Comparison of ENCODE assay signal across 8 cellular contexts in the genomic region with DNA sequence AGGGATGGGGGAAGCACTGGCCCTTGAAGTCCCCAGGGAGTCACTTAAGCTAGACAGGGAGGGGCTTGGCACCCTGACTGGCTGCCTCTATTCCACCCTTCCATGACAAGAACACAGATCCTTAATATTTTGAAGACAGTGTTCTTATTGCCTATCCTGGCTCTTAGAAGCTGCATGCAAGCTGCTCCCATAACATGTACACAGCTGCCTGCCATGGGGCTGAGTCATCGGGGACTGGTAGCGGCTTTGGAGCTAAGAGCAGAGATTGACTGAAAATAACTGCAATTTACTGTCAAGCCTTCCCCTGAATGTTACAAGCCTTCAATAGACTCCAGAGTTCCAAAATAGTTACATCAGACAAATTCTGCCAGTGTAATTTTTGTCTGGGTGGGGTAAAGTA.
DNase-seq lines count a peak whose midpoint lies in the region; ATAC-seq and TF ChIP-seq lines count a peak whose summit lies in the region.
"Not testable (repeated sequence)": the region's sequence is repeated elsewhere in the genome, so short reads cannot be mapped to it uniquely, and the experiment has no call there.

No MANE protein-coding gene starts in this region.

- not testable (repeated sequence) for TF ChIP-seq CTCF in HFF-Myc (IDR thresholded peaks at IDR 0.05; ENCODE audit: low read depth, low read length, missing control alignments); RWPE2 (IDR thresholded peaks at IDR 0.05; ENCODE audit: poor library complexity, severe bottlenecking); fibroblast of mammary gland (conservative IDR thresholded peaks at IDR 0.05; ENCODE audit: control insufficient read depth, insufficient read depth, low read depth, low read length); hepatocyte (IDR thresholded peaks at IDR 0.05; ENCODE audit: poor library complexity); osteocyte (IDR thresholded peaks at IDR 0.05); vagina (IDR thresholded peaks at IDR 0.05)

- DNase-seq in AG20443 (ENCODE audit: low spot score): peak; percentile 66
- DNase-seq in HFF-Myc (ENCODE audit: extremely low read depth, low read depth): peak; percentile 3
- not testable (repeated sequence) for DNase-seq in RWPE2 (ENCODE audit: low spot score); osteocyte (ENCODE audit: extremely low spot score, unreplicated experiment); vagina (ENCODE audit: extremely low spot score in 2 of 2)
- peak; percentile 10 for DNase-seq in brain pericyte (ENCODE audit: low read depth, low spot score)
- DNase-seq in fibroblast of mammary gland (ENCODE audit: low read depth): peak; percentile 84
- DNase-seq in hepatocyte (ENCODE audit: low spot score): peak; percentile 34

- peaks cover 15% of the 10 kb centered on the region for H3K4me1 Mint-ChIP-seq in osteocyte (ENCODE audit: unreplicated experiment)

- H4K20me1 ChIP-seq in hepatocyte (ENCODE audit: insufficient read depth, poor library complexity, severe bottlenecking): not testable (repeated sequence)

- H3K9me3 ChIP-seq in RWPE2 (ENCODE audit: severe bottlenecking); hepatocyte (ENCODE audit: low read depth); vagina: not testable (repeated sequence)

- intact Hi-C loops in vagina (cut with DNase I): not testable (repeated sequence)

- not testable (repeated sequence) for H3K27me3 Mint-ChIP-seq in osteocyte (ENCODE audit: unreplicated experiment)

- H3K4me3 Mint-ChIP-seq in osteocyte (ENCODE audit: unreplicated experiment): not testable (repeated sequence)

- H2AFZ ChIP-seq in hepatocyte: not testable (repeated sequence)

- not testable (repeated sequence) for H3K79me2 ChIP-seq in hepatocyte

- H3K27ac ChIP-seq in RWPE2 (ENCODE audit: poor library complexity, severe bottlenecking); hepatocyte: not testable (repeated sequence)
- H3K27ac ChIP-seq in vagina: peak overlapping the region; percentile 32

- WGBS in hepatocyte (ENCODE audit: low lambda C conversion rate, missing lambda C conversion rate): 76% methylated on average over 2 of the region's 2 CpGs

- ATAC-seq in RWPE2 (ENCODE audit: low read depth): peak; percentile 84

- H3K4me2 ChIP-seq in hepatocyte: not testable (repeated sequence)

- H3K36me3 Mint-ChIP-seq in osteocyte (ENCODE audit: unreplicated experiment): peaks cover 10% of the 10 kb centered on the region

- H3K36me3 ChIP-seq in RWPE2 (ENCODE audit: low read depth); hepatocyte (replicated peaks; ENCODE audit: insufficient read depth, low read depth); vagina: not testable (repeated sequence)

- not testable (repeated sequence) for H3K9me3 Mint-ChIP-seq in osteocyte (ENCODE audit: unreplicated experiment)

- TF ChIP-seq POLR2A in vagina (IDR thresholded peaks at IDR 0.05): not testable (repeated sequence)

- not testable (repeated sequence) for H3K9me2 ChIP-seq in hepatocyte (replicated peaks; ENCODE audit: insufficient read depth)

- H3K27me3 ChIP-seq in RWPE2 (ENCODE audit: insufficient read depth, poor library complexity, severe bottlenecking); hepatocyte; vagina: not testable (repeated sequence)

- H3K4me1 ChIP-seq in RWPE2 (ENCODE audit: insufficient read depth, poor library complexity, severe bottlenecking); hepatocyte (ENCODE audit: insufficient read depth): not testable (repeated sequence)
- peaks cover 24% of the 10 kb centered on the region for H3K4me1 ChIP-seq in vagina

- H3K27ac Mint-ChIP-seq in osteocyte (ENCODE audit: unreplicated experiment): peak overlapping the region; percentile 39

- H3K4me3 ChIP-seq in HFF-Myc (replicated peaks; ENCODE audit: low read depth, low read length); RWPE2 (ENCODE audit: severe bottlenecking); fibroblast of mammary gland (ENCODE audit: control insufficient read depth, low read depth, low read length); hepatocyte; vagina: not testable (repeated sequence)
